ENCODE assay signal across 17 cellular contexts in the genomic region with DNA sequence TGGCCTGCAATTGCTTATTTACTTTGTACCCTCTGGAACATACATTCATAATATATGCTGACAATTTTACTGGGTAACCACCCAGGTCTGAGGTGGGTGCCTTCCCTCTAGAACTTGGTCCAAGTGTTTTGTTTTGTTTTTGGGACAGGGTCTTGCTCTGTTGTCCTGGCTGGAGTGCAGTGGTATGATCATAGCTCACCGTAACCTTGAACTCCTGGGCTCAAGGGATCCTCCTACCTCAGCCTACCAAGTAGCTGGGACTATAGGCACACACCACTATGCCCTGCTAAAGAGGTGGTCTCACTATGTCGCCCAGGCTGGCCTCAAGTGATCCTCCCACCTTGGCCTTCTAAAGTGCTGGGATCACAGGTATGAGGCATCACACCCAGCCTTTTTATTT. TPM values are rescaled to one million over a fixed set of nuclear protein-coding genes. Genes with fewer than 3 reads are reported as not detected.
A peak's percentile ranks its signal among the peaks of the same experiment; 100 is the strongest.
DNase-seq lines count a peak whose midpoint lies in the region; ATAC-seq and TF ChIP-seq lines count a peak whose summit lies in the region.
"Had no signal": no experiment of that assay in that cellular context is flagged by ENCODE, and none has a peak within 500 bp of the region (broad histone marks: within the 10 kb centered on the region; RNA-seq: fewer than 3 reads in every experiment).

No MANE protein-coding gene starts in this region.

- no peak for TF ChIP-seq POLR2A in sigmoid colon (IDR thresholded peaks at IDR 0.05)

- no peaks in the 10 kb centered on the region for H3K27me3 Mint-ChIP-seq in activated B cell treated with CpG ODN at 0.5 μM for 24 hours

- H3K9ac ChIP-seq in BLaER1 treated with 17β-estradiol and CSF1 and Interleukin-3, amounts not matched to agents 10 nM and 100 nM = peak overlapping the region in 2 of 11 experiments; percentile 14 to 67; a peak in 1 of 22 replicates

- no peak overlapping the region for H3K4me3 Mint-ChIP-seq in activated B cell treated with CpG ODN at 0.5 μM for 24 hours
- H3K4me3 Mint-ChIP-seq: CD14-positive monocyte had no signal

- ATAC-seq in activated B cell treated with CpG ODN at 0.5 μM for 24 hours (ENCODE audit: low read depth) (no peak), GM19023 (IDR thresholded peaks at IDR 0.05; ENCODE audit: unreplicated experiment) (no peak)
- ATAC-seq: HCT116 had no signal

- no peak for TF ChIP-seq EP300 in sigmoid colon (IDR thresholded peaks at IDR 0.05)

- 90 to 97% methylated on average over 2 of the region's 2 CpGs for WGBS in sigmoid colon, 2 donors

- H3K27ac ChIP-seq in BLaER1 treated with 17β-estradiol and CSF1 and Interleukin-3, amounts not matched to agents 10 nM and 100 nM = peak overlapping the region in 7 of 11 experiments; percentile 58 to 96 (median 74); a peak in 14 of 22 replicates
- H3K27ac ChIP-seq in HEK293 (ENCODE audit: extremely low read depth, low read depth, low read length) = no peak overlapping the region
- H3K27ac ChIP-seq in sigmoid colon = no peak overlapping the region
- H3K27ac ChIP-seq: SJSA1 had no signal

- H4K20me1 ChIP-seq in BLaER1 treated with 17β-estradiol and CSF1 and Interleukin-3, amounts not matched to agents 10 nM and 100 nM = peaks cover 0 to 45% (median 24%) of the 10 kb centered on the region in 11 experiments; a peak in 16 of 22 replicates

- H3K9me3 ChIP-seq in BLaER1 treated with 17β-estradiol and CSF1 and Interleukin-3, amounts not matched to agents 10 nM and 100 nM (replicated peaks in 1 of 11) = no peaks in the 10 kb centered on the region
- H3K9me3 ChIP-seq in HEK293 (ENCODE audit: control insufficient read depth, insufficient read depth, low read depth, low read length) = no peaks in the 10 kb centered on the region
- no peaks in the 10 kb centered on the region for H3K9me3 ChIP-seq in sigmoid colon
- H3K9me3 ChIP-seq: SJSA1 had no signal

- H3K36me3 Mint-ChIP-seq in activated B cell treated with CpG ODN at 0.5 μM for 24 hours (ENCODE audit: low read depth) = peaks cover 37% of the 10 kb centered on the region

- no peak for DNase-seq in activated B cell treated with CpG ODN at 0.5 μM for 24 hours
- peak; percentile 44 for DNase-seq in sigmoid colon
- no peak for DNase-seq in NK-92 (lab: John Stamatoyannopoulos, UW; ENCODE audit: unreplicated experiment)
- DNase-seq in NCI-H748 treated with DMSO at 0.1 percent for 48 hours (lab: John Stamatoyannopoulos, UW) = no peak
- DNase-seq: GDM1, GOT3, KBM-7, NCI-H1417 treated with DMSO at 0.1 percent for 48 hours, NCI-H187 treated with DMSO at 0.1 percent for 48 hours, NCI-H2227 treated with DMSO at 0.1 percent for 48 hours, NCI-H510A treated with DMSO at 0.1 percent for 48 hours had no signal

- peak overlapping the region; percentile 96 for H3K27ac Mint-ChIP-seq in activated B cell treated with CpG ODN at 0.5 μM for 24 hours

- no peaks in the 10 kb centered on the region for H3K9me3 Mint-ChIP-seq in activated B cell treated with CpG ODN at 0.5 μM for 24 hours
- H3K9me3 Mint-ChIP-seq: CD14-positive monocyte had no signal

- no peak overlapping the region for H3K4me3 ChIP-seq in BLaER1 treated with 17β-estradiol and CSF1 and Interleukin-3, amounts not matched to agents 10 nM and 100 nM
- H3K4me3 ChIP-seq in HEK293 (ENCODE audit: low read depth, low read length) = no peak overlapping the region
- H3K4me3 ChIP-seq in sigmoid colon = no peak overlapping the region
- H3K4me3 ChIP-seq: SJSA1 had no signal

- peaks cover 12 to 62% (median 38%) of the 10 kb centered on the region in 11 experiments; a peak in 19 of 22 replicates for H3K36me3 ChIP-seq in BLaER1 treated with 17β-estradiol and CSF1 and Interleukin-3, amounts not matched to agents 10 nM and 100 nM
- H3K36me3 ChIP-seq in HEK293 (ENCODE audit: control insufficient read depth in 2 of 2, insufficient read depth in 1 of 2, low read length in 2 of 2) = peaks cover 0 to 16% of the 10 kb centered on the region in 2 experiments; a peak in 1 of 3 replicates
- peaks cover 0 to 28% (median 7%) of the 10 kb centered on the region in 4 donors for H3K36me3 ChIP-seq in sigmoid colon

- peak overlapping the region in 8 of 11 experiments; percentile 84 to 98 (median 94); a peak in 16 of 22 replicates for H3K4me2 ChIP-seq in BLaER1 treated with 17β-estradiol and CSF1 and Interleukin-3, amounts not matched to agents 10 nM and 100 nM

- peaks cover 93% of the 10 kb centered on the region for H3K4me1 Mint-ChIP-seq in activated B cell treated with CpG ODN at 0.5 μM for 24 hours

- CTCF ChIA-PET in HEK293 (lab: Yijun Ruan, JAX) = interaction anchor here (1.0 to 2.3 kb wide), 3 partner anchors 11 to 96 kb away, joined by 3 to 10 read pairs (median 3); a partner anchor contains a TSS
- CTCF ChIA-PET in activated B cell treated with CpG ODN at 0.5 μM for 24 hours (lab: Charles Lee) = interaction anchor here (0.9 to 10.6 kb wide), 3 partner anchors 14 to 94 kb away, joined by 3 to 200 read pairs (median 16); a partner anchor contains a TSS

- intact Hi-C loops in activated B cell treated with CpG ODN at 0.5 μM for 24 hours (cut with micrococcal nuclease) (no loop called here), sigmoid colon (cut with DNase I) (no loop called here)

- H3K27me3 ChIP-seq in BLaER1 treated with 17β-estradiol and CSF1 and Interleukin-3, amounts not matched to agents 10 nM and 100 nM = no peaks in the 10 kb centered on the region
- no peaks in the 10 kb centered on the region for H3K27me3 ChIP-seq in sigmoid colon
- H3K27me3 ChIP-seq: SJSA1 had no signal

- peaks cover 80 to 100% (median 100%) of the 10 kb centered on the region in 10 experiments for H3K4me1 ChIP-seq in BLaER1 treated with 17β-estradiol and CSF1 and Interleukin-3, amounts not matched to agents 10 nM and 100 nM
- H3K4me1 ChIP-seq in HEK293 (ENCODE audit: control insufficient read depth, insufficient read depth, low read length) (0 out of 2 replicates have a peak, but pooled peaks cover 2% of the 10 kb centered on the region), sigmoid colon (peaks cover 0 to 24% (median 12%) of the 10 kb centered on the region in 4 donors)

- POLR2A ChIA-PET in HEK293 (lab: Yijun Ruan, JAX) = interaction anchor here (1.0 kb wide), 1 partner anchor 11 kb away, joined by 4 read pairs; a partner anchor contains a TSS
- POLR2A ChIA-PET in activated B cell treated with CpG ODN at 0.5 μM for 24 hours (lab: Charles Lee) = interaction anchor here (0.6 to 5.9 kb wide), 4 partner anchors 11 to 109 kb away, joined by 3 to 52 read pairs (median 14); a partner anchor contains a TSS

- no peak for TF ChIP-seq CTCF in HEK293 (tag by site-specific recombination; IDR thresholded peaks at IDR 0.05)
- TF ChIP-seq CTCF in activated B cell treated with CpG ODN at 0.5 μM for 24 hours (IDR thresholded peaks at IDR 0.05) = no peak
- TF ChIP-seq CTCF in sigmoid colon (IDR thresholded peaks at IDR 0.05) = no peak

TF ChIP-seq in HEK293, 187 proteins besides CTCF, POLR2A, EP300 and RAD21:
- TF ChIP-seq ZNF292 (tag by site-specific recombination; IDR thresholded peaks at IDR 0.05; ENCODE audit: borderline replicate concordance, low read depth) (no peak), ZNF121 (tag by site-specific recombination; IDR thresholded peaks at IDR 0.05) (peak; percentile 70), YY1 (tag by site-specific recombination; IDR thresholded peaks at IDR 0.05) (no peak), ZNF169 (tag by site-specific recombination; IDR thresholded peaks at IDR 0.05) (no peak), ZNF366 (tag by site-specific recombination; conservative IDR thresholded peaks at IDR 0.05) (no peak)
- TF ChIP-seq, protein P1, sequence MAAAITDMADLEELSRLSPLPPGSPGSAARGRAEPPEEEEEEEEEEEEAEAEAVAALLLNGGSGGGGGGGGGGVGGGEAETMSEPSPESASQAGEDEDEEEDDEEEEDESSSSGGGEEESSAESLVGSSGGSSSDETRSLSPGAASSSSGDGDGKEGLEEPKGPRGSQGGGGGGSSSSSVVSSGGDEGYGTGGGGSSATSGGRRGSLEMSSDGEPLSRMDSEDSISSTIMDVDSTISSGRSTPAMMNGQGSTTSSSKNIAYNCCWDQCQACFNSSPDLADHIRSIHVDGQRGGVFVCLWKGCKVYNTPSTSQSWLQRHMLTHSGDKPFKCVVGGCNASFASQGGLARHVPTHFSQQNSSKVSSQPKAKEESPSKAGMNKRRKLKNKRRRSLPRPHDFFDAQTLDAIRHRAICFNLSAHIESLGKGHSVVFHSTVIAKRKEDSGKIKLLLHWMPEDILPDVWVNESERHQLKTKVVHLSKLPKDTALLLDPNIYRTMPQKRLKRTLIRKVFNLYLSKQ (tag by site-specific recombination; IDR thresholded peaks at IDR 0.05; ENCODE audit: borderline replicate concordance) = no peak
TF ChIP-seq in HEK293: peak in this region for 1.

RNA-seq across cellular contexts. Expression of a gene that starts 11.2 kb away (rescaled TPM):
- 53.1 and 59.6 TPM in 2 replicates for total RNA-seq in activated B cell treated with CpG ODN at 0.5 μM for 24 hours
- 10 to 100 TPM; 29.2 to 45.7 (median 35.8) TPM for total RNA-seq in sigmoid colon
- 10 to 100 TPM; 25.8 to 28.8 (median 27.5) TPM for polyA plus RNA-seq in sigmoid colon

RNA-seq across cellular contexts. Expression of a gene that starts 22.5 kb away (rescaled TPM):
- total RNA-seq in activated B cell treated with CpG ODN at 0.5 μM for 24 hours (136 and 159 TPM in 2 replicates), sigmoid colon (10 to 100 TPM; 23.9 to 60.9 (median 35.2) TPM)
- polyA plus RNA-seq in sigmoid colon = 10 to 100 TPM; 10.2 to 26.7 (median 11.8) TPM

Comparison
In these comparisons a context has a peak if more than half of its experiments do, and no peak if none do; other contexts are left out.
1. H3K27ac ChIP-seq: peak in BLaER1 treated with 17β-estradiol and CSF1 and Interleukin-3, amounts not matched to agents 10 nM and 100 nM (7 of 11); none in HEK293 (single experiment) and sigmoid colon (0 of 4).